ENCODE assay signal across 20 cellular contexts in genomic region chr3:99176169-99176964, GRCh38.
"Had no signal": no experiment of that assay in that cellular context is flagged by ENCODE, and none has a peak within 500 bp of the region (broad histone marks: within the 10 kb centered on the region; RNA-seq: fewer than 3 reads in every experiment).

No MANE protein-coding gene starts in this region.

- H3K4me3 Mint-ChIP-seq: activated CD4-positive, alpha-beta T cell treated with anti-CD3 and anti-CD28 coated beads, Interleukin-2, amount 10 ng/mL, durations not matched to agents 24 days and 14 days; activated CD8-positive, alpha-beta T cell treated with anti-CD3 and anti-CD28 coated beads for 36 hours; activated T-helper 17 cell treated with anti-CD3 and anti-CD28 coated beads, Interleukin-2, amount 50 U/mL, for 72 hours; natural killer cell; stimulated activated naive CD8-positive, alpha-beta T cell treated with anti-CD3 and anti-CD28 coated beads, Interleukin-15, Interleukin-2, amounts not matched to agents 100 ng/mL and 50 ng/mL, for 24 hours had no signal

- H3K27ac ChIP-seq: adrenal gland, ascending aorta, brain microvascular endothelial cell, prostate gland, right atrium auricular region, tibial artery, VCaP had no signal

- ATAC-seq: activated CD4-positive, CD25-positive, alpha-beta regulatory T cell treated with anti-CD3 and anti-CD28 coated beads, Interleukin-2, amount 50 U/mL, for 24 hours; activated CD8-positive, alpha-beta T cell treated with anti-CD3 and anti-CD28 coated beads for 36 hours; activated naive CD4-positive, alpha-beta T cell treated with anti-CD3 and anti-CD28 coated beads, Interleukin-2, amount 50 U/mL, for 72 hours; activated T-helper 17 cell treated with anti-CD3 and anti-CD28 coated beads, Interleukin-2, amount 50 U/mL, for 72 hours; natural killer cell had no signal

- H3K36me3 Mint-ChIP-seq: activated naive CD4-positive, alpha-beta T cell treated with anti-CD3 and anti-CD28 coated beads, Interleukin-2, amount 50 U/mL, for 72 hours; natural killer cell had no signal

- H3K27me3 ChIP-seq: adrenal gland, ascending aorta, brain microvascular endothelial cell, right atrium auricular region, tibial artery had no signal

- H3K4me1 ChIP-seq: adrenal gland, ascending aorta, prostate gland, right atrium auricular region had no signal

- H3K4me3 ChIP-seq: adrenal gland, ascending aorta, prostate gland, right atrium auricular region, tibial artery had no signal

- H3K9me3 ChIP-seq: adrenal gland, ascending aorta, prostate gland, right atrium auricular region, tibial artery had no signal

- H3K36me3 ChIP-seq: adrenal gland, ascending aorta, brain microvascular endothelial cell, prostate gland, right atrium auricular region, tibial artery had no signal

- H3K27ac Mint-ChIP-seq: activated CD4-positive, alpha-beta T cell treated with anti-CD3 and anti-CD28 coated beads, Interleukin-2, amount 10 ng/mL, durations not matched to agents 24 days and 14 days; activated CD8-positive, alpha-beta T cell treated with anti-CD3 and anti-CD28 coated beads for 36 hours; activated naive CD4-positive, alpha-beta T cell treated with anti-CD3 and anti-CD28 coated beads, Interleukin-2, amount 50 U/mL, for 72 hours; activated T-helper 17 cell treated with anti-CD3 and anti-CD28 coated beads, Interleukin-2, amount 50 U/mL, for 72 hours; natural killer cell; stimulated activated naive CD8-positive, alpha-beta T cell treated with anti-CD3 and anti-CD28 coated beads, Interleukin-15, Interleukin-2, amounts not matched to agents 100 ng/mL and 50 ng/mL, for 24 hours had no signal

- DNase-seq: activated CD4-positive, alpha-beta T cell treated with anti-CD3 and anti-CD28 coated beads, Interleukin-2, amount 10 ng/mL, durations not matched to agents 24 days and 14 days; activated CD8-positive, alpha-beta T cell treated with anti-CD3 and anti-CD28 coated beads for 36 hours; adrenal gland; brain microvascular endothelial cell; central memory CD4-positive, alpha-beta T cell; effector CD8-positive, alpha-beta T cell; hippocampal formation; midbrain; natural killer cell; stimulated activated CD4-positive, alpha-beta T cell treated with anti-CD3 and anti-CD28 coated beads, Interleukin-1b, Interleukin-23, amount 100 ng/mL, for 48 hours; substantia nigra; tibial artery had no signal

- H3K4me1 Mint-ChIP-seq: activated CD4-positive, alpha-beta T cell treated with anti-CD3 and anti-CD28 coated beads, Interleukin-2, amount 10 ng/mL, durations not matched to agents 24 days and 14 days; activated T-helper 17 cell treated with anti-CD3 and anti-CD28 coated beads, Interleukin-2, amount 50 U/mL, for 72 hours; natural killer cell had no signal

- H3K27me3 Mint-ChIP-seq: activated CD8-positive, alpha-beta T cell treated with anti-CD3 and anti-CD28 coated beads for 36 hours; activated T-helper 17 cell treated with anti-CD3 and anti-CD28 coated beads, Interleukin-2, amount 50 U/mL, for 72 hours had no signal

- H3K9me3 Mint-ChIP-seq: activated CD4-positive, alpha-beta T cell treated with anti-CD3 and anti-CD28 coated beads, Interleukin-2, amount 10 ng/mL, durations not matched to agents 24 days and 14 days; activated CD8-positive, alpha-beta T cell treated with anti-CD3 and anti-CD28 coated beads for 36 hours; stimulated activated naive CD8-positive, alpha-beta T cell treated with anti-CD3 and anti-CD28 coated beads, Interleukin-15, Interleukin-2, amounts not matched to agents 100 ng/mL and 50 ng/mL, for 24 hours had no signal
